Comparison of ENCODE assay signal across 8 cellular contexts in the genomic region with DNA sequence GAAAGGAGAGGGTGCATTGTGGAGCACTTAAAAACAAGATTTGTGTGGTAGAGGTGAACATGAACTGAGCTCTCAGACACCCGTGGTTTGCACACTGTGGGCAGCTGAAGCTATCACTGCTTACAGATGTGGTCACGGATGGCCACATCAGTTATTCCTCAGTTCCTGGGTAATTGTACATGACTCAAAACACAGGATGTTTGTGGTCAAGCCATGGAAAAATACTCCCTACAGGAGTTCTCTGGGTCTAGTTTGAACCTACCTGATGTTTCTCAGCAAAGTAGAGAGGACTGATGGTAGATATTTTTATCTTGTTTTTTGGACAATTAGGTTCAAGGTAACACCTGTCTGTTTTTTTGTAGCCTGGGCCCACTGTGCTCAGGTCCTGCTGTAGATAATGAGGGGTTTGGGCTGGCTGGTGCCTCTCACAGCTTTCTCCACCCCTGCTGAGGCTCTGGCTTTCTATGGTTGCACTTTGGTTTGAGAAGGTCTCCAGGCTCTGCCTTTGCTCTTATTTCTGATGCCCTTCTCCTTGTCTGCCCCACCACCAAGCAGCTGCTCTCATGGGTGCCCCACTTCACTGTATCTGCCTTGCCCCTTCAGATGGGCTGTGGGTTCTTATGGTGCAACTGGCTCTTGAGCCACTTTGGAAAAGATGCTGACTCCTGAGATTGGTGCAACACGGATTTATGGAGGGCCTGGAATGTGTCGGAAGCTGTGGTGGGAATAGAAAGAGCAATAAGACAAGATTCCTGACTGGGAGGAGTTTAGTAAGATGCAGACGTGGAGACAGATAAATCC. TPM values are rescaled to one million over a fixed set of nuclear protein-coding genes. Genes with fewer than 3 reads are reported as not detected.
DNase-seq lines count a peak whose midpoint lies in the region; ATAC-seq and TF ChIP-seq lines count a peak whose summit lies in the region.

No MANE protein-coding gene starts in this region.

- WGBS in thyroid gland, 2 donors, result 81 to 90% methylated on average over 5 of the region's 5 CpGs

- H3K4me3 Mint-ChIP-seq in T-helper 17 cell, result peak overlapping the region; percentile 64

- no peak overlapping the region for H3K9ac ChIP-seq in adipocyte (ENCODE audit: low read length)

- H3K4me1 ChIP-seq in adipocyte (ENCODE audit: control insufficient read depth, insufficient read depth, low read length), result peaks cover 17% of the 10 kb centered on the region
- H3K4me1 ChIP-seq in thyroid gland, result no peaks in the 10 kb centered on the region

- no peaks in the 10 kb centered on the region for H3K27me3 ChIP-seq in adipocyte (replicated peaks; ENCODE audit: control insufficient read depth, insufficient read depth, low read length)
- H3K27me3 ChIP-seq in thyroid gland, result no peaks in the 10 kb centered on the region

- no peak overlapping the region for H3K27ac ChIP-seq in thyroid gland

- H3K4me3 ChIP-seq in adipocyte (ENCODE audit: low read length) (no peak overlapping the region), thyroid gland (replicated peaks in 1 of 3) (no peak overlapping the region)

- H3K9me3 ChIP-seq in T-helper 17 cell (ENCODE audit: control insufficient read depth, low read length, poor library complexity, severe bottlenecking) (no peaks in the 10 kb centered on the region), adipocyte (ENCODE audit: control insufficient read depth, low read length) (no peaks in the 10 kb centered on the region), thyroid gland (no peaks in the 10 kb centered on the region)

- H3K4me1 Mint-ChIP-seq in T-helper 17 cell, result peaks cover 53% of the 10 kb centered on the region

- DNase-seq in Daoy (ENCODE audit: low read depth), result peak; percentile 88
- DNase-seq in T-helper 17 cell, result peak in 2 of 3 donors; percentile 15 to 39
- peak; percentile 72 for DNase-seq in adipocyte (ENCODE audit: low read depth)
- DNase-seq in stimulated activated CD4-positive, alpha-beta T cell treated with anti-CD3 and anti-CD28 coated beads, Interleukin-12 subunit alpha, Interleukin-12 subunit beta, amount 100 ng/mL, for 48 hours (ENCODE audit: low read depth in 2 of 3, low spot score in 1 of 3), result peak; percentile 69 to 73 (median 71)
- DNase-seq in erythroblast (lab: John Stamatoyannopoulos, UW), result no peak
- DNase-seq in thyroid gland, result no peak
- no peak for DNase-seq in superior temporal gyrus (ENCODE audit: extremely low spot score)
- no peak for DNase-seq in NCI-H82 (lab: John Stamatoyannopoulos, UW)

- peak; percentile 84 for ATAC-seq in T-helper 17 cell

- intact Hi-C loops in thyroid gland (cut with DNase I), result no loop called here

- H3K36me3 ChIP-seq in adipocyte (ENCODE audit: control insufficient read depth, insufficient read depth, low read length, severe bottlenecking) (no peaks in the 10 kb centered on the region), thyroid gland (no peaks in the 10 kb centered on the region)

- no peak for TF ChIP-seq POLR2A in erythroblast (IDR thresholded peaks at IDR 0.05; ENCODE audit: low read length)
- no peak for TF ChIP-seq POLR2A in thyroid gland (IDR thresholded peaks at IDR 0.05)

- no peak for TF ChIP-seq CTCF in thyroid gland (IDR thresholded peaks at IDR 0.05)

- peaks cover 2% of the 10 kb centered on the region for H3K36me3 Mint-ChIP-seq in T-helper 17 cell (ENCODE audit: low read depth)

- peaks cover 6% of the 10 kb centered on the region for H3K27me3 Mint-ChIP-seq in T-helper 17 cell

- peak overlapping the region; percentile 59 for H3K27ac Mint-ChIP-seq in T-helper 17 cell

RNA-seq across cellular contexts. Expression of gene CDCP1, which starts 40.1 kb away (rescaled TPM):
- 12.9 and 20.6 TPM in 2 replicates for total RNA-seq in Daoy (2014; rRNA removed; shearing (Covaris generic))
- under 1 TPM; 0.31 to 0.32 TPM for total RNA-seq in T-helper 17 cell
- total RNA-seq in thyroid gland, result 10 to 100 TPM; 14.7 to 35.9 (median 24.2) TPM

Comparison
In these comparisons a context has a peak if more than half of its experiments do, and no peak if none do; other contexts are left out.
1. DNase-seq: peak in Daoy (single experiment), T-helper 17 cell (2 of 3), adipocyte (single experiment) and stimulated activated CD4-positive, alpha-beta T cell treated with anti-CD3 and anti-CD28 coated beads, Interleukin-12 subunit alpha, Interleukin-12 subunit beta, amount 100 ng/mL, for 48 hours (3 of 3); none in erythroblast (0 of 2), thyroid gland (0 of 2), superior temporal gyrus (single experiment) and NCI-H82 (single experiment).
2. RNA of gene CDCP1, which starts 40.1 kb away (total RNA-seq): 14.7 to 35.9 TPM in thyroid gland and 12.9 to 20.6 TPM in Daoy; 0.31 to 0.32 TPM in T-helper 17 cell; every median in the first group is over 10 times any median in the second.